In genomic region chr10:3395041-3395440, GRCh38 we compare ENCODE assay signal across 20 cellular contexts.
DNase-seq lines count a peak whose midpoint lies in the region; ATAC-seq and TF ChIP-seq lines count a peak whose summit lies in the region.
"Had no signal": no experiment of that assay in that cellular context is flagged by ENCODE, and none has a peak within 500 bp of the region (broad histone marks: within the 10 kb centered on the region; RNA-seq: fewer than 3 reads in every experiment).

No MANE protein-coding gene starts in this region.

- intact Hi-C loops in dendritic cell treated with granulocyte-macrophage colony-stimulating factor and Interleukin-4, amounts not matched to agents 40 ng/mL and 50 ng/mL, for 4 days (cut with micrococcal nuclease) = loop anchor here (10.0 kb wide), 1 partner anchor 1370 kb away; no protein-coding TSS in a partner anchor
- intact Hi-C loops in sigmoid colon (cut with DNase I) = no loop called here
- intact Hi-C loops in activated T-helper 1 cell treated with anti-CD3 and anti-CD28 coated beads, Interleukin-12 subunit alpha, Interleukin-12 subunit beta, Interleukin-2, Interleukin-4 antibody, amounts not matched to agents 30 ng/mL and 10 ng/mL and 1 ng/mL, durations not matched to agents 14 hours and 24 hours and 36 hours (cut with micrococcal nuclease) = no loop called here

- no peak overlapping the region for H3K4me3 ChIP-seq in sigmoid colon
- H3K4me3 ChIP-seq: GM12878, GM23248, Peyer's patch had no signal

- H3K36me3 Mint-ChIP-seq in dendritic cell treated with granulocyte-macrophage colony-stimulating factor and Interleukin-4, amounts not matched to agents 40 ng/mL and 50 ng/mL, for 4 days (ENCODE audit: low read depth) = no peaks in the 10 kb centered on the region
- H3K36me3 Mint-ChIP-seq in activated T-helper 1 cell treated with anti-CD3 and anti-CD28 coated beads, Interleukin-12 subunit alpha, Interleukin-12 subunit beta, Interleukin-2, Interleukin-4 antibody, amounts not matched to agents 30 ng/mL and 10 ng/mL and 1 ng/mL, durations not matched to agents 14 hours and 24 hours and 36 hours (ENCODE audit: low read depth) = no peaks in the 10 kb centered on the region

- TF ChIP-seq POLR2A in sigmoid colon (IDR thresholded peaks at IDR 0.05) = no peak

- CTCF ChIA-PET in GM10248 (lab: Yijun Ruan, JAX) = no interaction called here

- DNase-seq in NCI-H2171 treated with DMSO at 0.1 percent for 48 hours (lab: John Stamatoyannopoulos, UW) (peak; percentile 64), NCI-H2171 (lab: John Stamatoyannopoulos, UW) (no peak), DMS53 treated with DMSO at 0.1 percent for 48 hours (lab: John Stamatoyannopoulos, UW; ENCODE audit: unreplicated experiment) (peak; percentile 80), sigmoid colon (no peak), GM10248 (ENCODE audit: extremely low spot score) (no peak)
- no peak for DNase-seq in activated T-helper 1 cell treated with anti-CD3 and anti-CD28 coated beads, Interleukin-12 subunit alpha, Interleukin-12 subunit beta, Interleukin-2, Interleukin-4 antibody, amounts not matched to agents 30 ng/mL and 10 ng/mL and 1 ng/mL, durations not matched to agents 14 hours and 24 hours and 36 hours (ENCODE audit: low spot score)
- DNase-seq: 8988T, DMS79 treated with DMSO at 0.1 percent for 48 hours, GM23248, HCEC 1CT, Karpas-422, MV-4-11, NCI-H1694 treated with DMSO at 0.1 percent for 48 hours, NCI-H446 treated with DMSO at 0.1 percent for 48 hours, Peyer's patch, SW 1271 had no signal

- H3K4me1 Mint-ChIP-seq in dendritic cell treated with granulocyte-macrophage colony-stimulating factor and Interleukin-4, amounts not matched to agents 40 ng/mL and 50 ng/mL, for 4 days (ENCODE audit: low read depth) = peaks cover 19% of the 10 kb centered on the region
- no peaks in the 10 kb centered on the region for H3K4me1 Mint-ChIP-seq in activated T-helper 1 cell treated with anti-CD3 and anti-CD28 coated beads, Interleukin-12 subunit alpha, Interleukin-12 subunit beta, Interleukin-2, Interleukin-4 antibody, amounts not matched to agents 30 ng/mL and 10 ng/mL and 1 ng/mL, durations not matched to agents 14 hours and 24 hours and 36 hours (ENCODE audit: low read depth)

- H3K9me3 ChIP-seq in sigmoid colon = peaks cover 0 to 4% (median 0%) of the 10 kb centered on the region in 4 donors
- H3K9me3 ChIP-seq: Peyer's patch had no signal

- peaks cover 0 to 51% (median 32%) of the 10 kb centered on the region in 4 donors for H3K4me1 ChIP-seq in sigmoid colon
- H3K4me1 ChIP-seq: Peyer's patch had no signal

- H3K27ac ChIP-seq in sigmoid colon = peak overlapping the region in 3 of 4 donors; percentile 49 to 79 (median 63)
- H3K27ac ChIP-seq: GM23248, Peyer's patch had no signal

- no peak for TF ChIP-seq EP300 in sigmoid colon (IDR thresholded peaks at IDR 0.05)

- POLR2A ChIA-PET in GM10248 (lab: Yijun Ruan, JAX) = no interaction called here

- H3K4me3 Mint-ChIP-seq in dendritic cell treated with granulocyte-macrophage colony-stimulating factor and Interleukin-4, amounts not matched to agents 40 ng/mL and 50 ng/mL, for 4 days = no peak overlapping the region
- no peak overlapping the region for H3K4me3 Mint-ChIP-seq in activated T-helper 1 cell treated with anti-CD3 and anti-CD28 coated beads, Interleukin-12 subunit alpha, Interleukin-12 subunit beta, Interleukin-2, Interleukin-4 antibody, amounts not matched to agents 30 ng/mL and 10 ng/mL and 1 ng/mL, durations not matched to agents 14 hours and 24 hours and 36 hours

- no peak for ATAC-seq in GM18867 (IDR thresholded peaks at IDR 0.05; ENCODE audit: unreplicated experiment)
- ATAC-seq: GM12878 had no signal

- H3K27me3 Mint-ChIP-seq in dendritic cell treated with granulocyte-macrophage colony-stimulating factor and Interleukin-4, amounts not matched to agents 40 ng/mL and 50 ng/mL, for 4 days = peaks cover 21% of the 10 kb centered on the region
- peaks cover 26% of the 10 kb centered on the region for H3K27me3 Mint-ChIP-seq in activated T-helper 1 cell treated with anti-CD3 and anti-CD28 coated beads, Interleukin-12 subunit alpha, Interleukin-12 subunit beta, Interleukin-2, Interleukin-4 antibody, amounts not matched to agents 30 ng/mL and 10 ng/mL and 1 ng/mL, durations not matched to agents 14 hours and 24 hours and 36 hours (ENCODE audit: insufficient read depth)

- H3K36me3 ChIP-seq in sigmoid colon = no peaks in the 10 kb centered on the region
- H3K36me3 ChIP-seq: Peyer's patch had no signal

- 87 to 91% methylated on average over 3 of the region's 3 CpGs for WGBS in sigmoid colon, 2 donors

- H3K9me3 Mint-ChIP-seq in dendritic cell treated with granulocyte-macrophage colony-stimulating factor and Interleukin-4, amounts not matched to agents 40 ng/mL and 50 ng/mL, for 4 days = peaks cover 7% of the 10 kb centered on the region
- no peaks in the 10 kb centered on the region for H3K9me3 Mint-ChIP-seq in activated T-helper 1 cell treated with anti-CD3 and anti-CD28 coated beads, Interleukin-12 subunit alpha, Interleukin-12 subunit beta, Interleukin-2, Interleukin-4 antibody, amounts not matched to agents 30 ng/mL and 10 ng/mL and 1 ng/mL, durations not matched to agents 14 hours and 24 hours and 36 hours

- no peaks in the 10 kb centered on the region for H3K27me3 ChIP-seq in sigmoid colon
- H3K27me3 ChIP-seq: Peyer's patch had no signal

- peak overlapping the region; percentile 4 for H3K27ac Mint-ChIP-seq in dendritic cell treated with granulocyte-macrophage colony-stimulating factor and Interleukin-4, amounts not matched to agents 40 ng/mL and 50 ng/mL, for 4 days
- no peak overlapping the region for H3K27ac Mint-ChIP-seq in activated T-helper 1 cell treated with anti-CD3 and anti-CD28 coated beads, Interleukin-12 subunit alpha, Interleukin-12 subunit beta, Interleukin-2, Interleukin-4 antibody, amounts not matched to agents 30 ng/mL and 10 ng/mL and 1 ng/mL, durations not matched to agents 14 hours and 24 hours and 36 hours
- H3K27ac Mint-ChIP-seq: IgD-negative memory B cell had no signal

- TF ChIP-seq CTCF in sigmoid colon (IDR thresholded peaks at IDR 0.05) (no peak), GM10248 (IDR thresholded peaks at IDR 0.05; ENCODE audit: control extremely low read depth, extremely low read depth, low read depth, missing control alignments) (no peak)

Comparison
In these comparisons a context has a peak if more than half of its experiments do, and no peak if none do; other contexts are left out.
1. DNase-seq: peak in NCI-H2171 treated with DMSO at 0.1 percent for 48 hours (single experiment) and DMS53 treated with DMSO at 0.1 percent for 48 hours (single experiment); none in NCI-H2171 (single experiment), sigmoid colon (single experiment), activated T-helper 1 cell treated with anti-CD3 and anti-CD28 coated beads, Interleukin-12 subunit alpha, Interleukin-12 subunit beta, Interleukin-2, Interleukin-4 antibody, amounts not matched to agents 30 ng/mL and 10 ng/mL and 1 ng/mL, durations not matched to agents 14 hours and 24 hours and 36 hours (single experiment) and GM10248 (single experiment).